30 cellular contexts compared by ENCODE assay signal in the genomic region with DNA sequence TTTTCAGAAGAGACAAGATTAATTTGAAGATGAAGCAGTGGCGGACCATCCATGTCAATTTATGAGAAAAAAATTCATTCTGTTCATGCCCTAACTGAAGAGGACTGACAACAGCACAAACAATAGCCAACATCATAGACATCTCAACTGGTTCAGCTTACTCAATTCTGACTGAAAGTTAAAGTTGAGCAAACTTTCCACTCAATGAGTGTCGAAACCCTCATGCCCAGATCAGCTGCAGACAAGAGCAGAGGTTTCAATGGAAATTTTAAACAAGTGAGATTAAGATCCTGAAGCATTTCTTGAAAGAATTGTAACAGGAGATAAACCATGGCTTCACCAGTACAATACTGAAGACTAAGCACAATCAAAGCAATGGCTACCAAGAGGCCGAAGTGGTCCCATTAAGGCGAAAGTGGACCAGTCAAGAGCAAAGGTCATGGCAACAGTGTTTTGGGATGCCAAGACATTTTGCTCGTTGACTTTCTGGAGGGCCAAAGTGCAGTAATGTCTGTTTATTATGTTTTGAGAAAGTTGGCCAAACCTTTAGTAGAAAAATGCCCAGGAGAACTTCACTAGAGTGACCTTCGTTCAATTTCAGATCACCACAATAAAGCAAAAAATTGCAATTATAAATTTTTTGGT. TPM values are rescaled to one million over a fixed set of nuclear protein-coding genes. Genes with fewer than 3 reads are reported as not detected.
DNase-seq lines count a peak whose midpoint lies in the region; ATAC-seq, FAIRE-seq and TF ChIP-seq lines count a peak whose summit lies in the region.
"Had no signal": no experiment of that assay in that cellular context is flagged by ENCODE, and none has a peak within 500 bp of the region (broad histone marks: within the 10 kb centered on the region; RNA-seq: fewer than 3 reads in every experiment).

No MANE protein-coding gene starts in this region.

- peaks cover 17% of the 10 kb centered on the region for H3K27me3 Mint-ChIP-seq in activated T-helper 2 cell treated with anti-CD3 and anti-CD28 coated beads, Interferon-gamma antibody, Interleukin-2, Interleukin-4, amounts not matched to agents 10 μg/mL and 5 μg/mL and 100 μg/mL, durations not matched to agents 14 hours and 24 hours and 36 hours (ENCODE audit: low read depth)

- H3K9me3 Mint-ChIP-seq in activated T-helper 2 cell treated with anti-CD3 and anti-CD28 coated beads, Interferon-gamma antibody, Interleukin-2, Interleukin-4, amounts not matched to agents 10 μg/mL and 5 μg/mL and 100 μg/mL, durations not matched to agents 14 hours and 24 hours and 36 hours, result peaks cover 29% of the 10 kb centered on the region
- H3K9me3 Mint-ChIP-seq: effector memory CD8-positive, alpha-beta T cell had no signal

- H3K27ac Mint-ChIP-seq in activated T-helper 2 cell treated with anti-CD3 and anti-CD28 coated beads, Interferon-gamma antibody, Interleukin-2, Interleukin-4, amounts not matched to agents 10 μg/mL and 5 μg/mL and 100 μg/mL, durations not matched to agents 14 hours and 24 hours and 36 hours, result peak overlapping the region; percentile 33
- H3K27ac Mint-ChIP-seq: effector memory CD8-positive, alpha-beta T cell; mesothelial cell of epicardium; naive thymus-derived CD4-positive, alpha-beta T cell had no signal

- peak; percentile 62 for FAIRE-seq in GM12892 (lab: Jason Lieb, UNC)
- FAIRE-seq: frontal cortex, K562, RCC 7860 had no signal

- peak overlapping the region; percentile 37 for H3K27ac ChIP-seq in neutrophil
- H3K27ac ChIP-seq: colonic mucosa, esophagus muscularis mucosa, left ventricle myocardium inferior, ovary, thyroid gland had no signal

- H3K4me1 Mint-ChIP-seq in activated T-helper 2 cell treated with anti-CD3 and anti-CD28 coated beads, Interferon-gamma antibody, Interleukin-2, Interleukin-4, amounts not matched to agents 10 μg/mL and 5 μg/mL and 100 μg/mL, durations not matched to agents 14 hours and 24 hours and 36 hours (ENCODE audit: low read depth), result peaks cover 14% of the 10 kb centered on the region

- H3K27me3 ChIP-seq in neutrophil, result no peaks in the 10 kb centered on the region
- H3K27me3 ChIP-seq: colonic mucosa, esophagus muscularis mucosa, ovary, thyroid gland had no signal

- ATAC-seq in GM18858 (IDR thresholded peaks at IDR 0.05; ENCODE audit: unreplicated experiment) (no peak), HG02571 (IDR thresholded peaks at IDR 0.05; ENCODE audit: unreplicated experiment) (no peak), GM21528 (IDR thresholded peaks at IDR 0.05; ENCODE audit: low FRiP score, unreplicated experiment) (no peak)
- ATAC-seq: effector memory CD8-positive, alpha-beta T cell; K562; naive thymus-derived CD4-positive, alpha-beta T cell had no signal

- H3K4me1 ChIP-seq in neutrophil (ENCODE audit: control insufficient read depth in 1 of 2, insufficient read depth in 1 of 2, low read depth in 1 of 2, low read length in 1 of 2), result peaks cover 19 to 25% of the 10 kb centered on the region in 2 experiments
- H3K4me1 ChIP-seq: colonic mucosa had no signal

- intact Hi-C loops in activated T-helper 2 cell treated with anti-CD3 and anti-CD28 coated beads, Interferon-gamma antibody, Interleukin-2, Interleukin-4, amounts not matched to agents 10 μg/mL and 5 μg/mL and 100 μg/mL, durations not matched to agents 14 hours and 24 hours and 36 hours (cut with micrococcal nuclease), result no loop called here

- no peaks in the 10 kb centered on the region for H3K36me3 ChIP-seq in neutrophil
- H3K36me3 ChIP-seq: colonic mucosa, esophagus muscularis mucosa, left ventricle myocardium inferior, ovary, thyroid gland had no signal

- H3K4me3 ChIP-seq in neutrophil (ENCODE audit: low read depth in 1 of 2, low read length in 1 of 2), result no peak overlapping the region
- H3K4me3 ChIP-seq: colonic mucosa, esophagus muscularis mucosa, K562, left ventricle myocardium inferior, ovary, thyroid gland had no signal

- no peak for TF ChIP-seq POLR2A in GM12892 (IDR thresholded peaks at IDR 0.05; ENCODE audit: low read depth, low read length)

- DNase-seq in GM12892 (ENCODE audit: insufficient read length) (no peak), MV-4-11 (lab: John Stamatoyannopoulos, UW) (peak; percentile 82)
- DNase-seq in activated T-helper 2 cell treated with anti-CD3 and anti-CD28 coated beads, Interferon-gamma antibody, Interleukin-2, Interleukin-4, amounts not matched to agents 10 μg/mL and 5 μg/mL and 100 μg/mL, durations not matched to agents 14 hours and 24 hours and 36 hours (ENCODE audit: low spot score), result no peak
- DNase-seq in activated CD8-positive, alpha-beta memory T cell treated with anti-CD3 and anti-CD28 coated beads, Interleukin-2, amount 50 U/mL, for 4 hours, result no peak
- DNase-seq: activated CD4-positive, alpha-beta T cell treated with anti-CD3 and anti-CD28 coated beads, Interleukin-2, amount 50 U/mL, for 1 hour; activated naive CD4-positive, alpha-beta T cell treated with Interleukin-2 at 50 U/mL for 16 hours; colonic mucosa; effector memory CD8-positive, alpha-beta T cell; hypothalamus; left ventricle myocardium inferior; MM.1S; naive thymus-derived CD4-positive, alpha-beta T cell; NCI-H2171 treated with DMSO at 0.1 percent for 48 hours; NCI-H524; NK-92 treated with Interleukin-12 subunit alpha and Interleukin-12 subunit beta, amount 100 ng/mL, for 24 hours; ovary; stimulated activated CD4-positive, alpha-beta T cell treated with anti-CD3 and anti-CD28 coated beads, Interleukin-2, amount 100 ng/mL, for 48 hours; stimulated activated naive CD4-positive, alpha-beta T cell; T-helper 2 cell; thyroid gland had no signal

- no peak for TF ChIP-seq CTCF in neutrophil (IDR thresholded peaks at IDR 0.05)

- H3K36me3 Mint-ChIP-seq in activated T-helper 2 cell treated with anti-CD3 and anti-CD28 coated beads, Interferon-gamma antibody, Interleukin-2, Interleukin-4, amounts not matched to agents 10 μg/mL and 5 μg/mL and 100 μg/mL, durations not matched to agents 14 hours and 24 hours and 36 hours (ENCODE audit: low read depth), result peaks cover 4% of the 10 kb centered on the region

- no peak overlapping the region for H3K4me3 Mint-ChIP-seq in activated T-helper 2 cell treated with anti-CD3 and anti-CD28 coated beads, Interferon-gamma antibody, Interleukin-2, Interleukin-4, amounts not matched to agents 10 μg/mL and 5 μg/mL and 100 μg/mL, durations not matched to agents 14 hours and 24 hours and 36 hours (ENCODE audit: low read depth)
- H3K4me3 Mint-ChIP-seq: effector memory CD8-positive, alpha-beta T cell; mesothelial cell of epicardium; naive thymus-derived CD4-positive, alpha-beta T cell had no signal

- H3K9me3 ChIP-seq in neutrophil, result no peaks in the 10 kb centered on the region
- H3K9me3 ChIP-seq: colonic mucosa, ovary, thyroid gland had no signal

RNA-seq across cellular contexts. Expression of gene SFT2D1, which starts 6.1 kb away (rescaled TPM):
- polyA plus RNA-seq in GM12892 (2012; ENCODE audit: missing spikeins), result 173 TPM
- 54.5 and 59.5 TPM in 2 replicates for total RNA-seq in activated T-helper 2 cell treated with anti-CD3 and anti-CD28 coated beads, Interferon-gamma antibody, Interleukin-2, Interleukin-4, amounts not matched to agents 10 μg/mL and 5 μg/mL and 100 μg/mL, durations not matched to agents 14 hours and 24 hours and 36 hours

RNA-seq across cellular contexts. Expression of gene MPC1, which starts 34.3 kb away (rescaled TPM):
- 92.3 TPM for polyA plus RNA-seq in GM12892 (2012; ENCODE audit: missing spikeins)
- total RNA-seq in activated T-helper 2 cell treated with anti-CD3 and anti-CD28 coated beads, Interferon-gamma antibody, Interleukin-2, Interleukin-4, amounts not matched to agents 10 μg/mL and 5 μg/mL and 100 μg/mL, durations not matched to agents 14 hours and 24 hours and 36 hours, result 20.3 and 21.1 TPM in 2 replicates

RNA-seq across cellular contexts. Expression of gene PRR18, which starts 40.2 kb away (rescaled TPM):
- polyA plus RNA-seq in GM12892 (2012; ENCODE audit: missing spikeins), result 4.4 TPM
- total RNA-seq in activated T-helper 2 cell treated with anti-CD3 and anti-CD28 coated beads, Interferon-gamma antibody, Interleukin-2, Interleukin-4, amounts not matched to agents 10 μg/mL and 5 μg/mL and 100 μg/mL, durations not matched to agents 14 hours and 24 hours and 36 hours, result 0.14 and 0.25 TPM in 2 replicates
- total RNA-seq: colonic mucosa; Daoy; K562; left ventricle myocardium inferior; naive thymus-derived CD4-positive, alpha-beta T cell had no signal
- polyA plus RNA-seq: K562; naive thymus-derived CD4-positive, alpha-beta T cell had no signal
